12 cellular contexts compared by ENCODE assay signal in genomic region chr10:48804740-48805182, GRCh38.
DNase-seq lines count a peak whose midpoint lies in the region; TF ChIP-seq lines count a peak whose summit lies in the region.
"Had no signal": no experiment of that assay in that cellular context is flagged by ENCODE, and none has a peak within 500 bp of the region (broad histone marks: within the 10 kb centered on the region; RNA-seq: fewer than 3 reads in every experiment).

No MANE protein-coding gene starts in this region.

- no peaks in the 10 kb centered on the region for H3K9me3 ChIP-seq in esophagus muscularis mucosa

- H3K27me3 ChIP-seq in esophagus muscularis mucosa = no peaks in the 10 kb centered on the region
- H3K27me3 ChIP-seq: dorsolateral prefrontal cortex had no signal

- TF ChIP-seq EP300 in esophagus muscularis mucosa (IDR thresholded peaks at IDR 0.05) = no peak

- intact Hi-C loops in esophagus muscularis mucosa (cut with DNase I) = no loop called here

- in situ Hi-C loops in ACHN (cut with HindIII; ENCODE audit: low pct_ligation_motif_present, low pct_unique_long_range_greater_than_20kb, low sequenced_read_pairs) = no loop called here

- TF ChIP-seq CTCF in esophagus muscularis mucosa (IDR thresholded peaks at IDR 0.05) = no peak

- H3K36me3 ChIP-seq in esophagus muscularis mucosa = no peaks in the 10 kb centered on the region

- H3K9me3 Mint-ChIP-seq in immature natural killer cell = peaks cover 0 to 7% (median 3%) of the 10 kb centered on the region in 6 donors
- H3K9me3 Mint-ChIP-seq: activated T-cell treated with anti-CD3 and anti-CD28 coated beads, Interleukin-2, amount 50 U/mL, for 4 hours had no signal

- peaks cover 41 to 46% of the 10 kb centered on the region in 2 donors for H3K4me1 Mint-ChIP-seq in immature natural killer cell

- peak overlapping the region in 1 of 4 donors; percentile 22 for H3K27ac ChIP-seq in esophagus muscularis mucosa (replicated peaks in 1 of 4)

- no peak overlapping the region for H3K4me3 Mint-ChIP-seq in immature natural killer cell
- H3K4me3 Mint-ChIP-seq: activated T-cell treated with anti-CD3 and anti-CD28 coated beads, Interleukin-2, amount 50 U/mL, for 4 hours had no signal

- H3K36me3 Mint-ChIP-seq in immature natural killer cell = peaks cover 4 to 5% (median 5%) of the 10 kb centered on the region in 3 donors

- DNase-seq in stimulated activated CD4-positive, alpha-beta T cell treated with anti-CD3 and anti-CD28 coated beads, Interleukin-15, amount 100 ng/mL, for 24 hours = peak; percentile 14
- no peak for DNase-seq in stimulated activated CD4-positive, alpha-beta T cell treated with anti-CD3 and anti-CD28 coated beads, Interleukin-2, amount 100 ng/mL, for 24 hours
- DNase-seq in MV-4-11 (lab: John Stamatoyannopoulos, UW) = peak; percentile 34
- DNase-seq in esophagus muscularis mucosa (ENCODE audit: extremely low spot score) = peak; percentile 75
- no peak for DNase-seq in immature natural killer cell
- no peak for DNase-seq in ACHN
- no peak for DNase-seq in NCI-H82 (lab: John Stamatoyannopoulos, UW)
- DNase-seq in SHP77 (lab: John Stamatoyannopoulos, UW) = no peak
- DNase-seq: activated T-cell treated with anti-CD3 and anti-CD28 coated beads, Interleukin-2, amount 50 U/mL, for 4 hours; Calu3; dorsolateral prefrontal cortex; NCI-H1092 treated with DMSO at 0.1 percent for 48 hours had no signal

- WGBS in esophagus muscularis mucosa = 29% methylated on average over 7 of the region's 7 CpGs

- peaks cover 0 to 7% (median 0%) of the 10 kb centered on the region in 3 donors for H3K27me3 Mint-ChIP-seq in immature natural killer cell (ENCODE audit: low read depth in 3 of 3)

- no peak for TF ChIP-seq POLR2A in esophagus muscularis mucosa (IDR thresholded peaks at IDR 0.05; ENCODE audit: low read depth)

- no peak overlapping the region for H3K27ac Mint-ChIP-seq in immature natural killer cell

- no peak overlapping the region for H3K4me3 ChIP-seq in esophagus muscularis mucosa

- peaks cover 14 to 25% (median 19%) of the 10 kb centered on the region in 4 donors for H3K4me1 ChIP-seq in esophagus muscularis mucosa

Comparison
In these comparisons a context has a peak if more than half of its experiments do, and no peak if none do; other contexts are left out.
1. DNase-seq: peak in stimulated activated CD4-positive, alpha-beta T cell treated with anti-CD3 and anti-CD28 coated beads, Interleukin-15, amount 100 ng/mL, for 24 hours (single experiment), MV-4-11 (single experiment) and esophagus muscularis mucosa (single experiment); none in stimulated activated CD4-positive, alpha-beta T cell treated with anti-CD3 and anti-CD28 coated beads, Interleukin-2, amount 100 ng/mL, for 24 hours (0 of 2), immature natural killer cell (0 of 3), ACHN (single experiment), NCI-H82 (single experiment) and SHP77 (0 of 2).